Comparison of ENCODE assay signal across 8 cellular contexts in genomic region chr18:42052137-42052708, GRCh38.
DNase-seq lines count a peak whose midpoint lies in the region; ATAC-seq and TF ChIP-seq lines count a peak whose summit lies in the region.

No MANE protein-coding gene starts in this region.

- H3K4me2 ChIP-seq in OCI-LY1 (ENCODE audit: low read length) = no peak overlapping the region

- H3K9me3 Mint-ChIP-seq in endothelial cell (ENCODE audit: unreplicated experiment) = no peaks in the 10 kb centered on the region
- no peaks in the 10 kb centered on the region for H3K9me3 Mint-ChIP-seq in stimulated activated naive CD8-positive, alpha-beta T cell treated with anti-CD3 and anti-CD28 coated beads, Interleukin-15, amount 100 ng/mL, for 72 hours
- no peaks in the 10 kb centered on the region for H3K9me3 Mint-ChIP-seq in effector memory CD8-positive, alpha-beta T cell

- no peaks in the 10 kb centered on the region for H3K9me2 ChIP-seq in OCI-LY1 (ENCODE audit: low read depth, low read length)

- no peaks in the 10 kb centered on the region for H3K36me3 Mint-ChIP-seq in endothelial cell (ENCODE audit: low read depth, unreplicated experiment)
- H3K36me3 Mint-ChIP-seq in effector memory CD8-positive, alpha-beta T cell (ENCODE audit: insufficient read depth) = peaks cover 23% of the 10 kb centered on the region

- no peaks in the 10 kb centered on the region for H3K79me2 ChIP-seq in OCI-LY1 (ENCODE audit: insufficient read depth, low read length)

- no peaks in the 10 kb centered on the region for H3K4me1 Mint-ChIP-seq in endothelial cell (ENCODE audit: unreplicated experiment)
- H3K4me1 Mint-ChIP-seq in stimulated activated naive CD8-positive, alpha-beta T cell treated with anti-CD3 and anti-CD28 coated beads, Interleukin-15, amount 100 ng/mL, for 72 hours = no peaks in the 10 kb centered on the region
- H3K4me1 Mint-ChIP-seq in effector memory CD8-positive, alpha-beta T cell (ENCODE audit: low read depth in 2 of 2) = peaks cover 3 to 14% of the 10 kb centered on the region in 2 donors

- H3K4me3 ChIP-seq in OCI-LY1 (ENCODE audit: low read depth, low read length, poor library complexity, severe bottlenecking) = no peak overlapping the region

- TF ChIP-seq CTCF in OCI-LY1 (IDR thresholded peaks at IDR 0.05; ENCODE audit: low read length) (peak; percentile 65), endothelial cell (IDR thresholded peaks at IDR 0.05; ENCODE audit: unreplicated experiment) (peak; percentile 29)

- peaks cover 5% of the 10 kb centered on the region; the same call in 1 of the 2 replicates for H3F3A ChIP-seq in OCI-LY1 (ENCODE audit: insufficient read depth, low read length)

- no peaks in the 10 kb centered on the region for H3K9me3 ChIP-seq in OCI-LY1 (ENCODE audit: low read length)

- no peaks in the 10 kb centered on the region for H3K27me3 ChIP-seq in OCI-LY1 (ENCODE audit: insufficient read depth, low read length)

- DNase-seq in NCI-H748 (lab: John Stamatoyannopoulos, UW; ENCODE audit: unreplicated experiment) (peak; percentile 31), NCI-H748 treated with DMSO at 0.1 percent for 48 hours (lab: John Stamatoyannopoulos, UW) (no peak), endothelial cell (ENCODE audit: low spot score) (no peak), retina (peak; percentile 15)
- DNase-seq in activated CD4-positive, alpha-beta T cell treated with anti-CD3 and anti-CD28 coated beads, Interleukin-2, amount 50 U/mL, for 1 hour = no peak
- no peak for DNase-seq in stimulated activated naive CD8-positive, alpha-beta T cell treated with anti-CD3 and anti-CD28 coated beads, Interleukin-15, amount 100 ng/mL, for 72 hours
- no peak for DNase-seq in effector memory CD8-positive, alpha-beta T cell

- peaks cover under 1% of the 10 kb centered on the region for H3K27me3 Mint-ChIP-seq in endothelial cell (ENCODE audit: unreplicated experiment)
- H3K27me3 Mint-ChIP-seq in stimulated activated naive CD8-positive, alpha-beta T cell treated with anti-CD3 and anti-CD28 coated beads, Interleukin-15, amount 100 ng/mL, for 72 hours = no peaks in the 10 kb centered on the region
- no peaks in the 10 kb centered on the region for H3K27me3 Mint-ChIP-seq in effector memory CD8-positive, alpha-beta T cell

- H3K36me3 ChIP-seq in OCI-LY1 (ENCODE audit: insufficient read depth, low read length) = peaks cover 17% of the 10 kb centered on the region; the same call in 1 of the 2 replicates

- no peaks in the 10 kb centered on the region for H3K4me1 ChIP-seq in OCI-LY1 (ENCODE audit: insufficient read depth, low read length, severe bottlenecking)

- ATAC-seq in stimulated activated naive CD8-positive, alpha-beta T cell treated with anti-CD3 and anti-CD28 coated beads, Interleukin-15, amount 100 ng/mL, for 72 hours = no peak
- no peak for ATAC-seq in effector memory CD8-positive, alpha-beta T cell (replicated peaks)

- H3K9ac ChIP-seq in OCI-LY1 (ENCODE audit: low read length) = no peak overlapping the region

- H2AFZ ChIP-seq in OCI-LY1 (ENCODE audit: low read length) = no peak overlapping the region

- H3K27ac ChIP-seq in OCI-LY1 (ENCODE audit: low read depth, low read length, poor library complexity, severe bottlenecking) = no peak overlapping the region

- H3K27ac Mint-ChIP-seq in endothelial cell (ENCODE audit: unreplicated experiment) = no peak overlapping the region
- H3K27ac Mint-ChIP-seq in stimulated activated naive CD8-positive, alpha-beta T cell treated with anti-CD3 and anti-CD28 coated beads, Interleukin-15, amount 100 ng/mL, for 72 hours = no peak overlapping the region
- H3K27ac Mint-ChIP-seq in effector memory CD8-positive, alpha-beta T cell = peak overlapping the region in 1 of 2 donors; percentile 22

- no peaks in the 10 kb centered on the region for H4K20me1 ChIP-seq in OCI-LY1 (ENCODE audit: insufficient read depth, low read length)

- H3K4me3 Mint-ChIP-seq in endothelial cell (ENCODE audit: unreplicated experiment) = no peak overlapping the region
- no peak overlapping the region for H3K4me3 Mint-ChIP-seq in stimulated activated naive CD8-positive, alpha-beta T cell treated with anti-CD3 and anti-CD28 coated beads, Interleukin-15, amount 100 ng/mL, for 72 hours
- no peak overlapping the region for H3K4me3 Mint-ChIP-seq in effector memory CD8-positive, alpha-beta T cell

Comparison
In these comparisons a context has a peak if more than half of its experiments do, and no peak if none do; other contexts are left out.
1. DNase-seq: peak in NCI-H748 (single experiment) and retina (single experiment); none in NCI-H748 treated with DMSO at 0.1 percent for 48 hours (single experiment), endothelial cell (single experiment), activated CD4-positive, alpha-beta T cell treated with anti-CD3 and anti-CD28 coated beads, Interleukin-2, amount 50 U/mL, for 1 hour (single experiment), stimulated activated naive CD8-positive, alpha-beta T cell treated with anti-CD3 and anti-CD28 coated beads, Interleukin-15, amount 100 ng/mL, for 72 hours (0 of 2) and effector memory CD8-positive, alpha-beta T cell (0 of 3).